ENCODE assay signal across 2 cellular contexts in the genomic region with DNA sequence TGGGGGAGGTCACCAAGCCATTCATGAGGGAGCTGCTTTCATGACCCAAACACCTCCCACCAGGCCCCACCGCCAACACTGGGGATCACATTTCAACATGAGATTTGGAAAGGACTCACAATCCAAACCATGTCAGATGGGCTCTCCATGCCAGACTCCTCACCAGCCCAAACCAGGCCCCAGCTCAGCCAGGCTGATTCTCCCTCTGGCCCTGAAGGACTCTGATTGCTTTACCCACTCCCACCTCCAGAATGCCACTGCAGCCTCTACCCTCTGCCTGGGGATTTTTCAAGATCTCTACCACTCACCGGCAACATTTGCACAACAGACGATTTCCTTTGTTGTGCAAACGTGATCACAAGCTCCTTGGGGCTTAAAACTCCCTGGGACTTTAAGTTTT.
TF ChIP-seq lines count a peak whose summit lies in the region.

No MANE protein-coding gene starts in this region.

TF ChIP-seq in HEK293, 187 proteins besides CTCF, POLR2A, EP300 and RAD21 (continued from another document):
- peak; percentile 58 for TF ChIP-seq GLIS1 (tag by site-specific recombination; IDR thresholded peaks at IDR 0.05)
- TF ChIP-seq, protein P1, sequence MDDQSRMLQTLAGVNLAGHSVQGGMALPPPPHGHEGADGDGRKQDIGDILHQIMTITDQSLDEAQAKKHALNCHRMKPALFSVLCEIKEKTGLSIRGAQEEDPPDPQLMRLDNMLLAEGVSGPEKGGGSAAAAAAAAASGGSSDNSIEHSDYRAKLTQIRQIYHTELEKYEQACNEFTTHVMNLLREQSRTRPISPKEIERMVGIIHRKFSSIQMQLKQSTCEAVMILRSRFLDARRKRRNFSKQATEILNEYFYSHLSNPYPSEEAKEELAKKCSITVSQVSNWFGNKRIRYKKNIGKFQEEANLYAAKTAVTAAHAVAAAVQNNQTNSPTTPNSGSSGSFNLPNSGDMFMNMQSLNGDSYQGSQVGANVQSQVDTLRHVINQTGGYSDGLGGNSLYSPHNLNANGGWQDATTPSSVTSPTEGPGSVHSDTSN (CRISPR knock-in tag; IDR thresholded peaks at IDR 0.05): no peak
- TF ChIP-seq, protein P2, sequence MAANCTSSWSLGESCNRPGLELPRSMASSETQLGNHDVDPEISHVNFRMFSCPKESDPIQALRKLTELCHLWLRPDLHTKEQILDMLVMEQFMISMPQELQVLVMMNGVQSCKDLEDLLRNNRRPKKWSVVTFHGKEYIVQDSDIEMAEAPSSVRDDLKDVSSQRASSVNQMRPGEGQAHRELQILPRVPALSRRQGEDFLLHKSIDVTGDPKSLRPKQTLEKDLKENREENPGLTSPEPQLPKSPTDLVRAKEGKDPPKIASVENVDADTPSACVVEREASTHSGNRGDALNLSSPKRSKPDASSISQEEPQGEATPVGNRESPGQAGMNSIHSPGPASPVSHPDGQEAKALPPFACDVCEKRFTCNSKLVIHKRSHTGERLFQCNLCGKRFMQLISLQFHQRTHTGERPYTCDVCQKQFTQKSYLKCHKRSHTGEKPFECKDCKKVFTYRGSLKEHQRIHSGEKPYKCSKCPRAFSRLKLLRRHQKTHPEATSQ (tag by site-specific recombination; IDR thresholded peaks at IDR 0.05): no peak
- 0 out of 2 replicates have a peak, but pooled peaks have one; percentile 37 for TF ChIP-seq ZFHX2 (tag by site-specific recombination; conservative IDR thresholded peaks at IDR 0.05)
- TF ChIP-seq, protein P3, sequence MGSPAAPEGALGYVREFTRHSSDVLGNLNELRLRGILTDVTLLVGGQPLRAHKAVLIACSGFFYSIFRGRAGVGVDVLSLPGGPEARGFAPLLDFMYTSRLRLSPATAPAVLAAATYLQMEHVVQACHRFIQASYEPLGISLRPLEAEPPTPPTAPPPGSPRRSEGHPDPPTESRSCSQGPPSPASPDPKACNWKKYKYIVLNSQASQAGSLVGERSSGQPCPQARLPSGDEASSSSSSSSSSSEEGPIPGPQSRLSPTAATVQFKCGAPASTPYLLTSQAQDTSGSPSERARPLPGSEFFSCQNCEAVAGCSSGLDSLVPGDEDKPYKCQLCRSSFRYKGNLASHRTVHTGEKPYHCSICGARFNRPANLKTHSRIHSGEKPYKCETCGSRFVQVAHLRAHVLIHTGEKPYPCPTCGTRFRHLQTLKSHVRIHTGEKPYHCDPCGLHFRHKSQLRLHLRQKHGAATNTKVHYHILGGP (tag by site-specific recombination; IDR thresholded peaks at IDR 0.05): no peak
- TF ChIP-seq ZNF777 (tag by site-specific recombination; IDR thresholded peaks at IDR 0.05; ENCODE audit: borderline replicate concordance): no peak
- 0 out of 2 replicates have a peak, but pooled peaks have one; percentile 26 for TF ChIP-seq EGR2 (tag by site-specific recombination; IDR thresholded peaks at IDR 0.05; ENCODE audit: low read depth)
- no peak for TF ChIP-seq SP2 (tag by site-specific recombination; IDR thresholded peaks at IDR 0.05)

TF ChIP-seq in H1, 55 proteins besides CTCF, POLR2A, EP300 and RAD21 (continued from another document):
- TF ChIP-seq TAF1 (IDR thresholded peaks at IDR 0.05; ENCODE audit: low read depth, low read length) (0 out of 2 replicates have a peak, but pooled peaks have one; percentile 18), HDAC2 (IDR thresholded peaks at IDR 0.05; ENCODE audit: borderline replicate concordance in 1 of 2, low read depth in 2 of 2, low read length in 2 of 2) (peak in 1 of 2 experiments; percentile 87; a peak in 1 of 4 replicates), TEAD4 (IDR thresholded peaks at IDR 0.05; ENCODE audit: low read depth, low read length) (0 out of 2 replicates have a peak, but pooled peaks have one; percentile 42), TCF12 (IDR thresholded peaks at IDR 0.05; ENCODE audit: low read depth, low read length) (no peak), RNF2 (IDR thresholded peaks at IDR 0.05; ENCODE audit: borderline replicate concordance, low read depth, low read length, missing control alignments, poor library complexity, severe bottlenecking) (no peak), POU5F1 (IDR thresholded peaks at IDR 0.05; ENCODE audit: low read depth, low read length) (peak; percentile 65; the same call in 1 of the 2 replicates), NANOG (IDR thresholded peaks at IDR 0.05; ENCODE audit: insufficient read depth, low read depth, low read length, poor library complexity, severe bottlenecking) (peak; percentile 81)
TF ChIP-seq in H1: peak in this region for 7.
